Comparison of ENCODE assay signal across 8 cellular contexts in the genomic region with DNA sequence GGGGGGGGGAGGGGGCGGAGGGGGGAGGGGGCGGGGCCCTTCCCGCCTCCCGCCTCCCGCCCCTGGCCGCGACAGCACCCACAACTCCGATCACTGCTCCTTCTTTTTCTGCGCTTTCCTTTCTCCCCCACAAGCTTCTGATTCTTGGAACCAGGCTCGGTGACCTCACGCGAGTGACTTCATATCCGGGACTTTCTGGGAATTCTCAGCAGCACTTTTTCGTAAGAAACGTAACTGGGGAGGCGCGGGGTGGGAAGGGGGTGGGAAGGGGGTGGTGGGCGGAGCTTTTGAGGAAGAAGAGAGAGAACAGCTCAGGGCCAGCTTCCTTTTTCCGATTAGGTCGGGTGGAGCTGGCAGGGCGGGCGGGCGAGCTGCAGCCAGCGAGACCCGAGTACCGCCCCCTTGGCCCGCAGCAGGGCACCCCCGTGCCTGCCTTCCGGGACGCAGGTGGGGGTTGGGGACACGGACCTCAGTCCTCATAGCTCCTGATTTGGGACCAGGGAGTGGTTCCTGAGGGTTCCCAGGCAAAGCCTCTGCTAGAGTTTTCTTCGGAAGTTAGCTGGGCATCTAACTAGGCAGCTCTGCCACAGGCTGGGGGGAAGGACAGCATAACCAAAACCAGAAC. TPM values are rescaled to one million over a fixed set of nuclear protein-coding genes. Genes with fewer than 3 reads are reported as not detected.
DNase-seq lines count a peak whose midpoint lies in the region; ATAC-seq and TF ChIP-seq lines count a peak whose summit lies in the region.

No MANE protein-coding gene starts in this region.

- peaks cover 8% of the 10 kb centered on the region for H3K79me2 ChIP-seq in trophoblast cell (ENCODE audit: control insufficient read depth, insufficient read depth, low read length, poor library complexity)

- TF ChIP-seq CTCF in AG04449 (IDR thresholded peaks at IDR 0.05; ENCODE audit: insufficient read depth, low read length, missing control alignments) = no peak
- no peak for TF ChIP-seq CTCF in heart right ventricle (IDR thresholded peaks at IDR 0.05)
- TF ChIP-seq CTCF in tibial artery (IDR thresholded peaks at IDR 0.05) = peak in 1 of 2 experiments; percentile 14

- 1% methylated on average over 28 to 30 of the region's 32 CpGs for WGBS in heart right ventricle, 2 donors
- WGBS in trophoblast cell (ENCODE audit: extremely low coverage, insufficient coverage, insufficient read length) = no CpG with 5 or more reads among the region's 32 CpGs

- H3K27me3 ChIP-seq in heart right ventricle (no peaks in the 10 kb centered on the region), trophoblast cell (ENCODE audit: insufficient read depth, low read length) (no peaks in the 10 kb centered on the region), tibial artery (no peaks in the 10 kb centered on the region)

- H3K36me3 Mint-ChIP-seq in T-cell = no peaks in the 10 kb centered on the region

- POLR2A ChIA-PET in AG04449 (lab: Yijun Ruan, JAX) (interaction anchor here (1.0 to 1.9 kb wide), 3 partner anchors 11 to 31 kb away, joined by 4 to 11 read pairs (median 7); no protein-coding TSS in a partner anchor), T-cell (lab: Charles Lee) (interaction anchor here in 1 of 2 donors (1.1 to 1.4 kb wide), 2 partner anchors 19 to 28 kb away, joined by 4 read pairs; no protein-coding TSS in a partner anchor)

- H3K27ac Mint-ChIP-seq in T-cell = peak overlapping the region; percentile 82 to 89

- H3K14ac ChIP-seq in trophoblast cell (ENCODE audit: low read length) = peak overlapping the region; percentile 99

- H3K9me3 Mint-ChIP-seq in T-cell = no peaks in the 10 kb centered on the region

- H4K12ac ChIP-seq in trophoblast cell (ENCODE audit: low read depth, low read length) = peak overlapping the region; percentile 94

- H4K91ac ChIP-seq in trophoblast cell (ENCODE audit: low read depth, low read length) = peak overlapping the region; percentile 97

- no peak overlapping the region for H3K23ac ChIP-seq in trophoblast cell (ENCODE audit: low read length)

- no peaks in the 10 kb centered on the region for H3K27me3 Mint-ChIP-seq in T-cell

- H2AFZ ChIP-seq in trophoblast cell (ENCODE audit: insufficient read depth, low read length, poor library complexity) = peak overlapping the region; percentile 89

- CTCF ChIA-PET in AG04449 (lab: Yijun Ruan, JAX) (interaction anchor here (0.9 to 4.0 kb wide), 9 partner anchors 10 to 114 kb away, joined by 3 to 70 read pairs (median 5); a partner anchor contains a TSS), T-cell (lab: Charles Lee) (interaction anchor here (0.6 to 1.5 kb wide), 8 partner anchors 9 to 114 kb away, joined by 3 to 6 read pairs (median 4); a partner anchor contains a TSS)

- H2AK5ac ChIP-seq in trophoblast cell (ENCODE audit: low read length) = peak overlapping the region; percentile 98

- H3K27ac ChIP-seq in heart right ventricle (peak overlapping the region; percentile 85 to 97 (median 92)), trophoblast cell (ENCODE audit: low read depth, low read length) (peak overlapping the region; percentile 94), tibial artery (peak overlapping the region; percentile 91 to 93)

- peak overlapping the region; percentile 84 for H3K4me2 ChIP-seq in trophoblast cell (ENCODE audit: low read length)

- peak overlapping the region; percentile 99 for H3K18ac ChIP-seq in trophoblast cell (ENCODE audit: low read length)

- ATAC-seq in GM18868 (IDR thresholded peaks at IDR 0.05; ENCODE audit: unreplicated experiment) (peak; percentile 40), T-cell (replicated peaks in 1 of 4) (peak; percentile 21 to 28 (median 25)), heart right ventricle (peak; percentile 61 to 81 (median 71))

- H3K79me1 ChIP-seq in trophoblast cell (ENCODE audit: low read length) = peaks cover 27% of the 10 kb centered on the region

- peaks cover 33 to 43% (median 37%) of the 10 kb centered on the region in 3 donors for H3K4me1 Mint-ChIP-seq in T-cell

- H3K4me3 Mint-ChIP-seq in T-cell = peak overlapping the region; percentile 70 to 88 (median 74)

- peak overlapping the region; percentile 97 for H2BK5ac ChIP-seq in trophoblast cell (ENCODE audit: low read depth, low read length, poor library complexity)

- peak overlapping the region; percentile 88 for H2BK12ac ChIP-seq in trophoblast cell (ENCODE audit: low read length)

- H3K36me3 ChIP-seq in heart right ventricle = no peaks in the 10 kb centered on the region
- no peaks in the 10 kb centered on the region for H3K36me3 ChIP-seq in trophoblast cell (ENCODE audit: control insufficient read depth in 1 of 2, insufficient read depth in 2 of 2, low read length in 2 of 2)
- H3K36me3 ChIP-seq in tibial artery = no peaks in the 10 kb centered on the region

- peak; percentile 78 for DNase-seq in AG04449 (ENCODE audit: low read depth, low spot score)
- DNase-seq in LHCN-M2 (ENCODE audit: low read depth) = peak; percentile 91
- DNase-seq in T-cell = peak in 31 of 34 experiments; percentile 8 to 58 (median 36)
- DNase-seq in amniotic epithelial cell (ENCODE audit: low read depth) = peak; percentile 97
- peak; percentile 84 to 95 for DNase-seq in heart right ventricle
- peak; percentile 92 to 95 for DNase-seq in trophoblast cell
- DNase-seq in tibial artery = peak; percentile 89 to 97

- peak overlapping the region; percentile 99 for H4K8ac ChIP-seq in trophoblast cell (ENCODE audit: low read depth, low read length)

- H3K4me3 ChIP-seq in AG04449 (ENCODE audit: low read depth, low read length) = peak overlapping the region; percentile 59
- peak overlapping the region in 9 of 10 donors; percentile 25 to 59 (median 54) for H3K4me3 ChIP-seq in heart right ventricle
- H3K4me3 ChIP-seq in trophoblast cell (ENCODE audit: low read depth, low read length) = no peak overlapping the region
- H3K4me3 ChIP-seq in tibial artery = peak overlapping the region; percentile 47 to 55

- peak overlapping the region; percentile 95 for H3K4ac ChIP-seq in trophoblast cell (ENCODE audit: low read depth, low read length)

- H3K4me1 ChIP-seq in heart right ventricle = peaks cover 11 to 52% (median 41%) of the 10 kb centered on the region in 9 donors
- H3K4me1 ChIP-seq in trophoblast cell (ENCODE audit: control insufficient read depth in 1 of 2, insufficient read depth in 2 of 2, low read length in 2 of 2) = peaks cover 29 to 32% of the 10 kb centered on the region in 2 experiments
- H3K4me1 ChIP-seq in tibial artery = peaks cover 0 to 48% (median 36%) of the 10 kb centered on the region in 4 donors

- intact Hi-C loops in heart right ventricle (cut with DNase I) (loop anchor here in 3 of 10 donors (2.0 to 5.0 kb wide), 3 partner anchors 17 to 71 kb away; a partner anchor contains a TSS), tibial artery (cut with DNase I; ENCODE audit: low total_unique reads) (loop anchor here (2.0 kb wide), 1 partner anchor 23 kb away; no protein-coding TSS in a partner anchor)

- H3K9ac ChIP-seq in trophoblast cell (ENCODE audit: low read length) = peak overlapping the region; percentile 54

- H2BK120ac ChIP-seq in trophoblast cell (ENCODE audit: insufficient read depth, low read length, poor library complexity) = peak overlapping the region; percentile 99

- no peaks in the 10 kb centered on the region for H3K9me3 ChIP-seq in heart right ventricle
- no peaks in the 10 kb centered on the region for H3K9me3 ChIP-seq in trophoblast cell (ENCODE audit: insufficient read depth, low read depth, low read length)
- H3K9me3 ChIP-seq in tibial artery = no peaks in the 10 kb centered on the region

RNA-seq across cellular contexts. Expression of a gene that starts 14.6 kb away (rescaled TPM):
- total RNA-seq in LHCN-M2 (2014; rRNA removed) (0.71 and 4.1 TPM in 2 replicates), T-cell (not detected), heart right ventricle (1,000 to 10,000 TPM in 2 of 10 donors, 100 to 1,000 TPM in 8; 277 to 1,691 (median 608) TPM)
- polyA plus RNA-seq in LHCN-M2 (2012) = 22.8 TPM
- polyA plus RNA-seq in heart right ventricle = 100 to 1,000 TPM; 404 to 586 TPM
- polyA plus RNA-seq in trophoblast cell (2013) = 0.05 and 0.07 TPM in 2 replicates

RNA-seq across cellular contexts. Expression of a gene that starts 24.4 kb away (rescaled TPM):
- total RNA-seq in LHCN-M2 (2014; rRNA removed) (13.0 and 18.9 TPM in 2 replicates), T-cell (100 to 1,000 TPM in 2 of 5 donors, 10 to 100 TPM in 3; 19.5 to 302 (median 25.0) TPM), heart right ventricle (10 to 100 TPM in 9 of 10 donors, 1 to 10 TPM in 1; 7.4 to 46.3 (median 17.7) TPM)
- 10.9 TPM for polyA plus RNA-seq in LHCN-M2 (2012)
- polyA plus RNA-seq in heart right ventricle = 10 to 100 TPM; 14.1 to 28.1 TPM
- 35.6 and 35.8 TPM in 2 replicates for polyA plus RNA-seq in trophoblast cell (2013)

Comparison
In these comparisons a context has a peak if more than half of its experiments do, and no peak if none do; other contexts are left out.
1. DNase-seq: peak in every context shown above with its lines; median percentile 97 in amniotic epithelial cell; 94 in trophoblast cell; 93 in tibial artery; 91 in LHCN-M2; 90 in heart right ventricle; 78 in AG04449; 36 in T-cell.
2. RNA of a gene that starts 14.6 kb away (total RNA-seq): 277 to 1,691 TPM in heart right ventricle; 0.71 to 4.1 TPM in LHCN-M2 and not detected in T-cell; every median in the first group is over 10 times any median in the second.
3. Peak in every context shown above with its lines, with median percentiles within 50 percentile points of each other: ATAC-seq and H3K27ac ChIP-seq.